In genomic region chr6:114144887-114145851, GRCh38 we compare ENCODE assay signal across 1 cellular context.
TF ChIP-seq lines count a peak whose summit lies in the region.

No MANE protein-coding gene starts in this region.

TF ChIP-seq in HepG2, 621 proteins besides CTCF, POLR2A, EP300 and RAD21 (continued from another document and continues in another):
- 0 out of 2 replicates have a peak, but pooled peaks have one; percentile 17 for TF ChIP-seq MLX (CRISPR knock-in tag; IDR thresholded peaks at IDR 0.05)
- no peak for TF ChIP-seq HMGXB3 (CRISPR knock-in tag; IDR thresholded peaks at IDR 0.05; ENCODE audit: borderline replicate concordance)
- TF ChIP-seq RXRB (CRISPR knock-in tag; IDR thresholded peaks at IDR 0.05; ENCODE audit: borderline replicate concordance) = peak; percentile 76; the same call in 1 of the 2 replicates
- TF ChIP-seq TCF7L2 (IDR thresholded peaks at IDR 0.05; ENCODE audit: low read depth, low read length) = no peak
- no peak for TF ChIP-seq ZNF280B (CRISPR knock-in tag; IDR thresholded peaks at IDR 0.05; ENCODE audit: borderline replicate concordance)
- TF ChIP-seq XRCC5 (optimal IDR thresholded peaks at IDR 0.05; ENCODE audit: low read length) = no peak
- TF ChIP-seq ZC3H4 (CRISPR knock-in tag; IDR thresholded peaks at IDR 0.05; ENCODE audit: borderline replicate concordance) = no peak
- TF ChIP-seq ARID3A (IDR thresholded peaks at IDR 0.05; ENCODE audit: low read depth, low read length) = no peak
- TF ChIP-seq ZNF761 (CRISPR knock-in tag; conservative IDR thresholded peaks at IDR 0.05) = no peak; the same call in 1 of the 2 replicates
- TF ChIP-seq MAF1 (CRISPR knock-in tag; IDR thresholded peaks at IDR 0.05; ENCODE audit: borderline replicate concordance) = no peak
- TF ChIP-seq TAF1 (CRISPR knock-in tag; IDR thresholded peaks at IDR 0.05) = no peak
- TF ChIP-seq UBTF (CRISPR knock-in tag; IDR thresholded peaks at IDR 0.05) = no peak
- TF ChIP-seq ZNF18 (CRISPR knock-in tag; IDR thresholded peaks at IDR 0.05; ENCODE audit: insufficient replicate concordance) = peak; percentile 64
- no peak for TF ChIP-seq RNF219 (CRISPR knock-in tag; IDR thresholded peaks at IDR 0.05)
- TF ChIP-seq THAP9 (CRISPR knock-in tag; IDR thresholded peaks at IDR 0.05; ENCODE audit: borderline replicate concordance) = no peak
- TF ChIP-seq MXD1 (CRISPR knock-in tag; IDR thresholded peaks at IDR 0.05) = no peak
- TF ChIP-seq ZIK1 (CRISPR knock-in tag; IDR thresholded peaks at IDR 0.05; ENCODE audit: borderline replicate concordance, low read depth) = no peak
- no peak for TF ChIP-seq FOXA1 (IDR thresholded peaks at IDR 0.05)
- TF ChIP-seq FOXA1 (CRISPR knock-in tag; IDR thresholded peaks at IDR 0.05) = peak; percentile 86
- TF ChIP-seq REPIN1 (CRISPR knock-in tag; IDR thresholded peaks at IDR 0.05; ENCODE audit: borderline replicate concordance, low read depth) = no peak; the same call in 1 of the 2 replicates
- no peak for TF ChIP-seq ZNF44 (CRISPR knock-in tag; IDR thresholded peaks at IDR 0.05)
- no peak for TF ChIP-seq ATRX (CRISPR knock-in tag; IDR thresholded peaks at IDR 0.05; ENCODE audit: borderline replicate concordance)
- TF ChIP-seq ZNF597 (CRISPR knock-in tag; IDR thresholded peaks at IDR 0.05) = no peak
- no peak for TF ChIP-seq EEA1 (CRISPR knock-in tag; IDR thresholded peaks at IDR 0.05; ENCODE audit: borderline replicate concordance)
- TF ChIP-seq NR2C2 (CRISPR knock-in tag; IDR thresholded peaks at IDR 0.05; ENCODE audit: borderline replicate concordance) = peak; percentile 8; the same call in 1 of the 2 replicates
- TF ChIP-seq SAP130 (CRISPR knock-in tag; IDR thresholded peaks at IDR 0.05; ENCODE audit: low read depth) = peak; percentile 59
- no peak for TF ChIP-seq ZFAT (CRISPR knock-in tag; conservative IDR thresholded peaks at IDR 0.05)
- TF ChIP-seq PCBP1 (IDR thresholded peaks at IDR 0.05; ENCODE audit: borderline replicate concordance, low read depth, low read length) = no peak
- peak; percentile 76 for TF ChIP-seq HNF4A (CRISPR knock-in tag; IDR thresholded peaks at IDR 0.05)
- TF ChIP-seq CENPBD1 (CRISPR knock-in tag; IDR thresholded peaks at IDR 0.05; ENCODE audit: borderline replicate concordance, low read depth) = no peak
- peak; percentile 46; the same call in 1 of the 2 replicates for TF ChIP-seq ATF7 (IDR thresholded peaks at IDR 0.05)
- no peak for TF ChIP-seq ATF7 (CRISPR knock-in tag; IDR thresholded peaks at IDR 0.05)
- no peak for TF ChIP-seq ZNF616 (CRISPR knock-in tag; IDR thresholded peaks at IDR 0.05; ENCODE audit: low read depth)
- no peak for TF ChIP-seq TIGD3 (CRISPR knock-in tag; IDR thresholded peaks at IDR 0.05; ENCODE audit: borderline replicate concordance)
- TF ChIP-seq NCOR1 (IDR thresholded peaks at IDR 0.05; ENCODE audit: borderline replicate concordance, low read length) = peak; percentile 74; the same call in 1 of the 2 replicates
- no peak for TF ChIP-seq NR3C1 (CRISPR knock-in tag; IDR thresholded peaks at IDR 0.05)
